Comparison of ENCODE assay signal across 24 cellular contexts in genomic region chr6:37709250-37709931, GRCh38. TPM values are rescaled to one million over a fixed set of nuclear protein-coding genes. Genes with fewer than 3 reads are reported as not detected.
A peak's percentile ranks its signal among the peaks of the same experiment; 100 is the strongest.
DNase-seq lines count a peak whose midpoint lies in the region; ATAC-seq, FAIRE-seq and TF ChIP-seq lines count a peak whose summit lies in the region.
"Had no signal": no experiment of that assay in that cellular context is flagged by ENCODE, and none has a peak within 500 bp of the region (broad histone marks: within the 10 kb centered on the region; RNA-seq: fewer than 3 reads in every experiment).

No MANE protein-coding gene starts in this region.

- H3K27me3 Mint-ChIP-seq in stimulated activated naive B cell treated with anti-CD40 and anti-IgM and Interleukin-4, amounts not matched to agents 10 μg/mL and 1 μg/mL and 100 μg/mL, for 72 hours: peaks cover 8 to 15% of the 10 kb centered on the region in 2 donors

- H3K9me3 ChIP-seq in SK-N-SH: no peaks in the 10 kb centered on the region
- H3K9me3 ChIP-seq in H1 (ENCODE audit: insufficient read depth in 2 of 2, low read depth in 1 of 2, low read length in 1 of 2): no peaks in the 10 kb centered on the region
- H3K9me3 ChIP-seq in thyroid gland: no peaks in the 10 kb centered on the region
- no peaks in the 10 kb centered on the region for H3K9me3 ChIP-seq in gastroesophageal sphincter
- H3K9me3 ChIP-seq: Caco-2, esophagus squamous epithelium, right atrium auricular region, SJCRH30 had no signal

- no peak for TF ChIP-seq CTCF in SK-N-SH (IDR thresholded peaks at IDR 0.05)
- TF ChIP-seq CTCF in H1 (IDR thresholded peaks at IDR 0.05; ENCODE audit: control extremely low read depth in 1 of 3, insufficient read depth in 1 of 3, low read depth in 1 of 3, low read length in 3 of 3): no peak
- TF ChIP-seq CTCF in thyroid gland (IDR thresholded peaks at IDR 0.05): no peak
- no peak for TF ChIP-seq CTCF in gastroesophageal sphincter (IDR thresholded peaks at IDR 0.05)

- H3K9ac ChIP-seq in SK-N-SH (no peak overlapping the region), H1 (replicated peaks in 1 of 4; ENCODE audit: extremely low read depth in 1 of 4, low read depth in 3 of 4, low read length in 3 of 4) (no peak overlapping the region)

- H3K23ac ChIP-seq in H1 (ENCODE audit: insufficient read length): no peak overlapping the region

- TF ChIP-seq POLR2A in H1 (IDR thresholded peaks at IDR 0.05; ENCODE audit: control extremely low read depth in 1 of 2, low read depth in 2 of 2, low read length in 2 of 2): no peak
- no peak for TF ChIP-seq POLR2A in thyroid gland (IDR thresholded peaks at IDR 0.05)
- TF ChIP-seq POLR2A in gastroesophageal sphincter (IDR thresholded peaks at IDR 0.05): no peak

- H4K20me1 ChIP-seq in SK-N-SH (ENCODE audit: insufficient read depth): no peaks in the 10 kb centered on the region
- no peaks in the 10 kb centered on the region for H4K20me1 ChIP-seq in H1 (replicated peaks in 1 of 2; ENCODE audit: control insufficient read depth in 1 of 2, insufficient read depth in 2 of 2, low read length in 2 of 2)

- H3K36me3 ChIP-seq in SK-N-SH (replicated peaks in 1 of 2; ENCODE audit: control insufficient read depth in 1 of 2, insufficient read depth in 2 of 2, low read length in 1 of 2) (no peaks in the 10 kb centered on the region), H1 (ENCODE audit: control insufficient read depth in 2 of 4, insufficient read depth in 4 of 4, low read length in 3 of 4) (no peaks in the 10 kb centered on the region), thyroid gland (no peaks in the 10 kb centered on the region), gastroesophageal sphincter (no peaks in the 10 kb centered on the region)
- H3K36me3 ChIP-seq: esophagus squamous epithelium, right atrium auricular region, SJCRH30 had no signal

- H3K79me1 ChIP-seq in H1 (ENCODE audit: low read depth, low read length): no peaks in the 10 kb centered on the region

- H2BK15ac ChIP-seq in H1 (ENCODE audit: low read length): no peak overlapping the region

- H3K4me1 ChIP-seq in SK-N-SH (ENCODE audit: control insufficient read depth in 1 of 2, insufficient read depth in 2 of 2, low read depth in 1 of 2, low read length in 1 of 2): peaks cover 13 to 19% of the 10 kb centered on the region in 2 experiments; a peak in 3 of 4 replicates
- H3K4me1 ChIP-seq in H1 (replicated peaks in 1 of 4; ENCODE audit: control insufficient read depth in 3 of 4, insufficient read depth in 4 of 4, low read length in 3 of 4): peaks cover 3 to 8% (median 5%) of the 10 kb centered on the region in 4 experiments
- H3K4me1 ChIP-seq in thyroid gland: peaks cover 4 to 9% of the 10 kb centered on the region in 2 donors
- peaks cover 0 to 18% (median 0%) of the 10 kb centered on the region in 3 donors for H3K4me1 ChIP-seq in gastroesophageal sphincter
- H3K4me1 ChIP-seq: Caco-2 had no signal

- H3K9me2 ChIP-seq in SK-N-SH: no peaks in the 10 kb centered on the region

- H3K4me2 ChIP-seq in SK-N-SH: no peak overlapping the region
- H3K4me2 ChIP-seq in H1 (ENCODE audit: insufficient read depth in 1 of 2, low read depth in 2 of 2, low read length in 2 of 2): no peak overlapping the region
- H3K4me2 ChIP-seq: PC-9 had no signal

- no peak overlapping the region for H3K27ac ChIP-seq in SK-N-SH (ENCODE audit: low read depth in 2 of 2, low read length in 1 of 2)
- H3K27ac ChIP-seq in H1 (ENCODE audit: low read depth, low read length): no peak overlapping the region
- no peak overlapping the region for H3K27ac ChIP-seq in thyroid gland
- no peak overlapping the region for H3K27ac ChIP-seq in gastroesophageal sphincter
- H3K27ac ChIP-seq: esophagus squamous epithelium, PC-9, right atrium auricular region, SJCRH30, VCaP had no signal

- no peak for FAIRE-seq in H1 (lab: Jason Lieb, UNC)
- FAIRE-seq: colon had no signal

- H3K14ac ChIP-seq in H1 (ENCODE audit: insufficient read length): no peak overlapping the region

- no peak overlapping the region for H2BK12ac ChIP-seq in H1 (ENCODE audit: low read depth, low read length)

- peaks cover 13 to 25% of the 10 kb centered on the region in 2 donors for H3K4me1 Mint-ChIP-seq in stimulated activated naive B cell treated with anti-CD40 and anti-IgM and Interleukin-4, amounts not matched to agents 10 μg/mL and 1 μg/mL and 100 μg/mL, for 72 hours

- H3F3A ChIP-seq in SK-N-SH (replicated peaks; ENCODE audit: insufficient read depth): peaks cover 3% of the 10 kb centered on the region

- no peak overlapping the region for H4K91ac ChIP-seq in H1 (replicated peaks; ENCODE audit: insufficient read length, low read length)

- H2BK5ac ChIP-seq in H1 (ENCODE audit: low read depth, low read length): no peak overlapping the region

- TF ChIP-seq RAD21 in SK-N-SH (IDR thresholded peaks at IDR 0.05; ENCODE audit: low read length) (no peak), H1 (IDR thresholded peaks at IDR 0.05 in 1 of 2, conservative IDR thresholded peaks at IDR 0.05 in 1 of 2; ENCODE audit: low read depth in 2 of 2, low read length in 2 of 2) (no peak)

- CTCF ChIA-PET in SK-N-SH (lab: Yijun Ruan, JAX): interaction anchor here (1.0 kb wide), 1 partner anchor 785 kb away, joined by 4 read pairs; no protein-coding TSS in a partner anchor
- CTCF ChIA-PET in H1 (lab: Charles Lee; ENCODE audit: partially characterized antibody): interaction anchor here (0.6 to 1.8 kb wide), 8 partner anchors 9 to 1031 kb away, joined by 3 to 6 read pairs (median 4); no protein-coding TSS in a partner anchor

- H2AFZ ChIP-seq in SK-N-SH (ENCODE audit: low read depth) (no peak overlapping the region), H1 (ENCODE audit: low read length) (no peak overlapping the region)
- H2AFZ ChIP-seq: PC-9 had no signal

- H2BK20ac ChIP-seq in H1 (ENCODE audit: low read length): peak overlapping the region; percentile 53; the same call in 1 of the 2 replicates

- H3K27ac Mint-ChIP-seq in stimulated activated naive B cell treated with anti-CD40 and anti-IgM and Interleukin-4, amounts not matched to agents 10 μg/mL and 1 μg/mL and 100 μg/mL, for 72 hours: no peak overlapping the region
- H3K27ac Mint-ChIP-seq: effector memory CD8-positive, alpha-beta T cell; T-helper 1 cell treated with Interleukin-12 subunit alpha and Interleukin-12 subunit beta and Interleukin-4 antibody, amounts not matched to agents 30 μg/mL and 1 μg/mL, for 36 hours had no signal

- H3K27me3 ChIP-seq in SK-N-SH (ENCODE audit: insufficient read depth) (no peaks in the 10 kb centered on the region), H1 (replicated peaks in 1 of 4; ENCODE audit: control insufficient read depth in 3 of 4, extremely low read depth in 1 of 4, insufficient read depth in 3 of 4, low read length in 3 of 4) (peaks cover 0 to 5% (median 2%) of the 10 kb centered on the region in 4 experiments; a peak in 3 of 7 replicates), thyroid gland (no peaks in the 10 kb centered on the region), gastroesophageal sphincter (no peaks in the 10 kb centered on the region)
- H3K27me3 ChIP-seq: esophagus squamous epithelium, right atrium auricular region, SJCRH30 had no signal

- no peak overlapping the region for H4K8ac ChIP-seq in H1 (ENCODE audit: extremely low read depth, insufficient read depth, low read length)

- WGBS in SK-N-SH (ENCODE audit: low lambda C conversion rate): 66% methylated on average over 3 of the region's 3 CpGs
- 55% methylated on average over 3 of the region's 3 CpGs; no CpG with 5 or more reads in 1 of the 2 experiments for WGBS in H1 (ENCODE audit: extremely low coverage in 1 of 2, insufficient coverage in 1 of 2, insufficient read length in 1 of 2, insufficient replicate concordance in 2 of 2, low coverage in 1 of 2, low lambda C conversion rate in 2 of 2, missing lambda C conversion rate in 1 of 2), 2 experiments
- 78 to 96% methylated on average over 3 of the region's 3 CpGs for WGBS in thyroid gland, 2 donors
- WGBS in gastroesophageal sphincter (ENCODE audit: low coverage in 1 of 2), 2 donors: 63% methylated on average over 1 of the region's 3 CpGs; no CpG with 5 or more reads in 1 of the 2 donors

- H3K4me3 ChIP-seq in SK-N-SH (ENCODE audit: low read depth in 2 of 2, low read length in 1 of 2) (no peak overlapping the region), H1 (ENCODE audit: extremely low read depth in 1 of 4, insufficient read depth in 2 of 4, low read depth in 3 of 4, low read length in 4 of 4) (no peak overlapping the region), thyroid gland (replicated peaks in 1 of 3) (no peak overlapping the region), gastroesophageal sphincter (no peak overlapping the region)
- H3K4me3 ChIP-seq: esophagus squamous epithelium, PC-9, right atrium auricular region, SJCRH30 had no signal

- no peaks in the 10 kb centered on the region for H3K9me3 Mint-ChIP-seq in stimulated activated naive B cell treated with anti-CD40 and anti-IgM and Interleukin-4, amounts not matched to agents 10 μg/mL and 1 μg/mL and 100 μg/mL, for 72 hours
- H3K9me3 Mint-ChIP-seq: effector memory CD8-positive, alpha-beta T cell; T-helper 1 cell treated with Interleukin-12 subunit alpha and Interleukin-12 subunit beta and Interleukin-4 antibody, amounts not matched to agents 30 μg/mL and 1 μg/mL, for 36 hours had no signal

- no peak overlapping the region for H3K18ac ChIP-seq in H1 (ENCODE audit: extremely low read depth, low read length)

- ATAC-seq in SK-N-SH treated with all-trans-retinoic acid at 6 μM for 48 hours: peak; percentile 22; the same call in 1 of the 3 replicates
- ATAC-seq in stimulated activated naive B cell treated with anti-CD40 and anti-IgM and Interleukin-4, amounts not matched to agents 10 μg/mL and 1 μg/mL and 100 μg/mL, for 72 hours (replicated peaks): peak; percentile 47 to 54
- no peak for ATAC-seq in gastroesophageal sphincter
- ATAC-seq: effector memory CD8-positive, alpha-beta T cell; HCT116 had no signal

- H3K4ac ChIP-seq in H1 (replicated peaks; ENCODE audit: insufficient read length, low read depth, low read length): no peak overlapping the region

- H4K5ac ChIP-seq in H1 (ENCODE audit: insufficient read length, low read depth, low read length): no peak overlapping the region

- no peak overlapping the region for H2BK120ac ChIP-seq in H1 (replicated peaks; ENCODE audit: low read depth, low read length)

- no peak for TF ChIP-seq EP300 in SK-N-SH (IDR thresholded peaks at IDR 0.05; ENCODE audit: borderline replicate concordance in 1 of 2, low read depth in 1 of 2, low read length in 1 of 2)
- no peak for TF ChIP-seq EP300 in H1 (IDR thresholded peaks at IDR 0.05; ENCODE audit: borderline replicate concordance in 1 of 2, low read depth in 2 of 2, low read length in 2 of 2)
- TF ChIP-seq EP300 in gastroesophageal sphincter (IDR thresholded peaks at IDR 0.05): no peak

- no peak for DNase-seq in SK-N-SH
- peak; percentile 81 for DNase-seq in MV-4-11 (lab: John Stamatoyannopoulos, UW)
- no peak for DNase-seq in H1 (ENCODE audit: low read depth in 1 of 2, low spot score in 2 of 2)
- peak; percentile 32 for DNase-seq in stimulated activated naive B cell treated with anti-CD40 and anti-IgM and Interleukin-4, amounts not matched to agents 10 μg/mL and 1 μg/mL and 100 μg/mL, for 72 hours
- no peak for DNase-seq in head of caudate nucleus
- no peak for DNase-seq in thyroid gland
- DNase-seq: activated CD4-positive, alpha-beta T cell treated with anti-CD3 and anti-CD28 coated beads, Interleukin-2, amount 50 U/mL, for 1 hour; activated effector memory CD4-positive, alpha-beta T cell treated with Interleukin-2 at 50 U/mL for 16 hours; Caco-2; effector memory CD8-positive, alpha-beta T cell; esophagus squamous epithelium; kidney glomerular epithelial cell; NCI-H187; NCI-H748 treated with DMSO at 0.1 percent for 48 hours; PC-9; SJCRH30; stimulated activated CD4-positive, alpha-beta T cell treated with anti-CD3 and anti-CD28 coated beads, Interleukin-4, amount 100 ng/mL, for 24 hours had no signal

- no peak overlapping the region for H3K56ac ChIP-seq in H1 (replicated peaks; ENCODE audit: insufficient read length, low read depth, low read length)

- no peak overlapping the region for H3K4me3 Mint-ChIP-seq in stimulated activated naive B cell treated with anti-CD40 and anti-IgM and Interleukin-4, amounts not matched to agents 10 μg/mL and 1 μg/mL and 100 μg/mL, for 72 hours
- H3K4me3 Mint-ChIP-seq: effector memory CD8-positive, alpha-beta T cell; T-helper 1 cell treated with Interleukin-12 subunit alpha and Interleukin-12 subunit beta and Interleukin-4 antibody, amounts not matched to agents 30 μg/mL and 1 μg/mL, for 36 hours had no signal

- H3K79me2 ChIP-seq in SK-N-SH (ENCODE audit: insufficient read depth) (no peaks in the 10 kb centered on the region), H1 (ENCODE audit: control insufficient read depth in 1 of 2, insufficient read depth in 2 of 2, low read length in 2 of 2) (no peaks in the 10 kb centered on the region)

- no peaks in the 10 kb centered on the region for H3K23me2 ChIP-seq in H1 (ENCODE audit: low read depth, low read length)

- no peak overlapping the region for H2AK5ac ChIP-seq in H1 (ENCODE audit: low read depth, low read length)

- no peaks in the 10 kb centered on the region for H3K36me3 Mint-ChIP-seq in stimulated activated naive B cell treated with anti-CD40 and anti-IgM and Interleukin-4, amounts not matched to agents 10 μg/mL and 1 μg/mL and 100 μg/mL, for 72 hours

- POLR2A ChIA-PET in SK-N-SH (lab: Yijun Ruan, JAX): no interaction called here
- POLR2A ChIA-PET in H1 (lab: Charles Lee; ENCODE audit: partially characterized antibody): no interaction called here

- intact Hi-C loops in head of caudate nucleus (cut with DNase I) (loop anchor here (10.0 kb wide), 2 partner anchors 75 to 785 kb away; no protein-coding TSS in a partner anchor), thyroid gland (cut with DNase I) (loop anchor here (5.0 kb wide), 1 partner anchor 788 kb away; no protein-coding TSS in a partner anchor)

RNA-seq across cellular contexts. Expression of gene MDGA1, which starts 11.7 kb away (rescaled TPM):
- polyA plus RNA-seq in SK-N-SH (2012; rRNA removed) (4.4 and 5.1 TPM in 2 replicates), H1 (2011; rRNA removed) (0.74 and 2.3 TPM in 2 replicates)
- polyA plus RNA-seq in SK-N-SH (2012; cell fraction: cytosol; rRNA removed): 1.5 and 2.0 TPM in 2 replicates
- polyA plus RNA-seq in SK-N-SH (2012; cell fraction: nucleus; rRNA removed): 9.9 and 16.9 TPM in 2 replicates
- total RNA-seq in H1 (2021; fragmentation: NEBNext Ultra II Directional; extraction: Animal tissue kit (Norgen Biotek cat#: 25700)): 0.61 and 0.74 TPM in 2 replicates
- 1.1 TPM for polyA plus RNA-seq in H1 (2011; cell fraction: cytosol; rRNA removed)
- polyA plus RNA-seq in H1 (2011; cell fraction: nucleus; rRNA removed): 2.0 TPM
- polyA plus RNA-seq in H1 (2012, experiment 1 of 2): 0.32 to 1.9 TPM (median 0.65 TPM) in 4 replicates
- polyA plus RNA-seq in H1 (2012, experiment 2 of 2): 1.4 TPM
- 0.49 TPM for polyA plus RNA-seq in H1 (2013, experiment 1 of 2)
- 0.53 TPM for polyA plus RNA-seq in H1 (2013, experiment 2 of 2)
- polyA minus RNA-seq in H1 (2011; rRNA and poly(A)+ RNA removed): 1.1 and 1.3 TPM in 2 replicates
- not detected for polyA minus RNA-seq in H1 (2011; cell fraction: cytosol; rRNA and poly(A)+ RNA removed)
- 1.4 TPM for polyA minus RNA-seq in H1 (2011; cell fraction: nucleus; rRNA and poly(A)+ RNA removed)
- total RNA-seq in thyroid gland (1 to 10 TPM in 3 of 4 donors, under 1 TPM in 1; 0.83 to 3.9 (median 1.6) TPM), gastroesophageal sphincter (1 to 10 TPM in 3 of 4 donors, under 1 TPM in 1; 0.93 to 8.5 (median 3.7) TPM)

Comparison
In these comparisons a context has a peak if more than half of its experiments do, and no peak if none do; other contexts are left out.
1. DNase-seq: peak in MV-4-11 (single experiment) and stimulated activated naive B cell treated with anti-CD40 and anti-IgM and Interleukin-4, amounts not matched to agents 10 μg/mL and 1 μg/mL and 100 μg/mL, for 72 hours (single experiment); none in SK-N-SH (single experiment), H1 (0 of 2), head of caudate nucleus (0 of 42) and thyroid gland (0 of 2).